ENCODE assay signal across 10 cellular contexts in genomic region chrX:56765816-56766553, GRCh38. TPM values are rescaled to one million over a fixed set of nuclear protein-coding genes. Genes with fewer than 3 reads are reported as not detected.
DNase-seq lines count a peak whose midpoint lies in the region; ATAC-seq and TF ChIP-seq lines count a peak whose summit lies in the region.
"Had no signal": no experiment of that assay in that cellular context is flagged by ENCODE, and none has a peak within 500 bp of the region (broad histone marks: within the 10 kb centered on the region; RNA-seq: fewer than 3 reads in every experiment).

No MANE protein-coding gene starts in this region.

- H3K27ac ChIP-seq in heart right ventricle (peak overlapping the region in 6 of 10 donors; percentile 19 to 89 (median 54)), lower lobe of right lung (peak overlapping the region; percentile 18), uterus (peak overlapping the region; percentile 85 to 89)

- ATAC-seq in heart right ventricle (no peak), left cardiac atrium (no peak), lower lobe of right lung (no peak)
- no peak for ATAC-seq in activated T-cell treated with anti-CD3 and anti-CD28 coated beads, Interleukin-2, amount 50 U/mL, for 72 hours (replicated peaks in 1 of 2)
- ATAC-seq: K562 had no signal

- no peaks in the 10 kb centered on the region for H3K27me3 ChIP-seq in heart right ventricle
- H3K27me3 ChIP-seq in lower lobe of right lung (ENCODE audit: low read depth): no peaks in the 10 kb centered on the region
- H3K27me3 ChIP-seq in uterus: no peaks in the 10 kb centered on the region

- H3K27ac Mint-ChIP-seq in activated T-cell treated with anti-CD3 and anti-CD28 coated beads, Interleukin-2, amount 50 U/mL, for 72 hours: peak overlapping the region; percentile 98

- TF ChIP-seq POLR2A in uterus (IDR thresholded peaks at IDR 0.05): no peak

- H3K9me3 Mint-ChIP-seq in activated T-cell treated with anti-CD3 and anti-CD28 coated beads, Interleukin-2, amount 50 U/mL, for 72 hours: no peaks in the 10 kb centered on the region

- H3K4me1 ChIP-seq in heart right ventricle (peaks cover 0 to 49% (median 17%) of the 10 kb centered on the region in 9 donors), lower lobe of right lung (peaks cover 19% of the 10 kb centered on the region), uterus (no peaks in the 10 kb centered on the region)

- H3K36me3 Mint-ChIP-seq in activated T-cell treated with anti-CD3 and anti-CD28 coated beads, Interleukin-2, amount 50 U/mL, for 72 hours (ENCODE audit: insufficient read depth in 2 of 2): peaks cover 0 to 2% of the 10 kb centered on the region in 2 donors

- no peak for TF ChIP-seq CTCF in heart right ventricle (IDR thresholded peaks at IDR 0.05)
- TF ChIP-seq CTCF in lower lobe of right lung (IDR thresholded peaks at IDR 0.05): no peak
- TF ChIP-seq CTCF in uterus (IDR thresholded peaks at IDR 0.05): no peak

- H3K4me1 Mint-ChIP-seq in activated T-cell treated with anti-CD3 and anti-CD28 coated beads, Interleukin-2, amount 50 U/mL, for 72 hours (ENCODE audit: low read depth): peaks cover 53% of the 10 kb centered on the region

- peak overlapping the region in 1 of 10 donors; percentile 17 for H3K4me3 ChIP-seq in heart right ventricle
- no peak overlapping the region for H3K4me3 ChIP-seq in lower lobe of right lung
- no peak overlapping the region for H3K4me3 ChIP-seq in uterus
- H3K4me3 ChIP-seq: K562 had no signal

- DNase-seq in heart right ventricle: no peak
- no peak for DNase-seq in left cardiac atrium
- no peak for DNase-seq in activated T-cell treated with anti-CD3 and anti-CD28 coated beads, Interleukin-2, amount 50 U/mL, for 72 hours
- no peak for DNase-seq in lower lobe of right lung
- DNase-seq in uterus: no peak
- no peak for DNase-seq in NCI-H2029 (lab: John Stamatoyannopoulos, UW)
- no peak for DNase-seq in NCI-H1048 (lab: John Stamatoyannopoulos, UW)
- DNase-seq in NCI-H2227 treated with DMSO at 0.1 percent for 48 hours (lab: John Stamatoyannopoulos, UW): no peak
- DNase-seq: COR-L47 had no signal

- H3K9me3 ChIP-seq in heart right ventricle (no peaks in the 10 kb centered on the region), lower lobe of right lung (no peaks in the 10 kb centered on the region), uterus (no peaks in the 10 kb centered on the region)

- no peaks in the 10 kb centered on the region for H3K27me3 Mint-ChIP-seq in activated T-cell treated with anti-CD3 and anti-CD28 coated beads, Interleukin-2, amount 50 U/mL, for 72 hours (ENCODE audit: low read depth)

- H3K36me3 ChIP-seq in heart right ventricle: peaks cover 0 to 9% (median 0%) of the 10 kb centered on the region in 9 donors
- H3K36me3 ChIP-seq in lower lobe of right lung: no peaks in the 10 kb centered on the region
- no peaks in the 10 kb centered on the region for H3K36me3 ChIP-seq in uterus

- WGBS in heart right ventricle, 2 donors: 58 to 74% methylated on average over 8 of the region's 8 CpGs

- intact Hi-C loops in heart right ventricle (cut with DNase I): loop anchor here in 3 of 10 donors (10.0 kb wide), 3 partner anchors 209 to 359 kb away; partner anchors contain the start of gene SPIN2B (in 1 of the 3)
- intact Hi-C loops in left cardiac atrium (cut with DNase I): no loop called here
- intact Hi-C loops in lower lobe of right lung (cut with DNase I): no loop called here
- intact Hi-C loops in uterus (cut with DNase I; ENCODE audit: low total_unique reads): no loop called here

- peak overlapping the region; percentile 88 to 90 for H3K4me3 Mint-ChIP-seq in activated T-cell treated with anti-CD3 and anti-CD28 coated beads, Interleukin-2, amount 50 U/mL, for 72 hours

RNA-seq across cellular contexts. Expression of gene NBDY, which starts 36.9 kb away (rescaled TPM):
- total RNA-seq in heart right ventricle (10 to 100 TPM; 14.7 to 36.7 (median 25.7) TPM), left cardiac atrium (10 to 100 TPM; 27.5 to 32.6 TPM), lower lobe of right lung (37.5 TPM), uterus (10 to 100 TPM in 2 of 4 donors, 1 to 10 TPM in 1, under 1 TPM in 1; 0.51 to 40.4 (median 13.3) TPM)
- 10 to 100 TPM; 11.4 to 29.1 TPM for polyA plus RNA-seq in heart right ventricle
- 10 to 100 TPM; 57.7 to 66.5 TPM for total RNA-seq in activated T-cell treated with anti-CD3 and anti-CD28 coated beads, Interleukin-2, amount 50 U/mL, for 72 hours

Comparison
In these comparisons a context has a peak if more than half of its experiments do, and no peak if none do; other contexts are left out.
1. H3K27ac ChIP-seq: peak in every context shown above with its lines; median percentile 87 in uterus; 54 in heart right ventricle; 18 in lower lobe of right lung.